Comparison of ENCODE assay signal across 39 cellular contexts in genomic region chr16:22164482-22164881, GRCh38. TPM values are rescaled to one million over a fixed set of nuclear protein-coding genes. Genes with fewer than 3 reads are reported as not detected.
A peak's percentile ranks its signal among the peaks of the same experiment; 100 is the strongest.
DNase-seq lines count a peak whose midpoint lies in the region; ATAC-seq, FAIRE-seq and TF ChIP-seq lines count a peak whose summit lies in the region.
"Had no signal": no experiment of that assay in that cellular context is flagged by ENCODE, and none has a peak within 500 bp of the region (broad histone marks: within the 10 kb centered on the region; RNA-seq: fewer than 3 reads in every experiment).

No MANE protein-coding gene starts in this region.

- peaks cover 31% of the 10 kb centered on the region for H3K4me1 ChIP-seq in HepG2 (ENCODE audit: insufficient read depth, low read length)
- H3K4me1 ChIP-seq in right lobe of liver, result peaks cover 0 to 5% (median 0%) of the 10 kb centered on the region in 4 donors
- no peaks in the 10 kb centered on the region for H3K4me1 ChIP-seq in H1 (replicated peaks in 1 of 4; ENCODE audit: control insufficient read depth in 3 of 4, insufficient read depth in 4 of 4, low read length in 3 of 4)
- no peaks in the 10 kb centered on the region; the same call in none of the 2 replicates for H3K4me1 ChIP-seq in GM23338 (ENCODE audit: insufficient read depth)
- H3K4me1 ChIP-seq: A549, BE2C, Caco-2 had no signal

- H3K9ac ChIP-seq in HepG2 (ENCODE audit: insufficient read depth, low read depth, low read length) (no peak overlapping the region), H1 (replicated peaks in 1 of 4; ENCODE audit: extremely low read depth in 1 of 4, low read depth in 3 of 4, low read length in 3 of 4) (no peak overlapping the region)
- H3K9ac ChIP-seq: BLaER1; BLaER1 treated with 17β-estradiol and CSF1 and Interleukin-3, amounts not matched to agents 10 nM and 100 nM had no signal

- H3K27me3 ChIP-seq in HepG2 (ENCODE audit: control insufficient read depth in 1 of 2, insufficient read depth in 2 of 2, low read length in 2 of 2) (peaks cover 6 to 28% of the 10 kb centered on the region in 2 experiments; a peak in 4 of 5 replicates), right lobe of liver (no peaks in the 10 kb centered on the region), H1 (replicated peaks in 1 of 4; ENCODE audit: control insufficient read depth in 3 of 4, extremely low read depth in 1 of 4, insufficient read depth in 3 of 4, low read length in 3 of 4) (peaks cover 0 to 21% (median 14%) of the 10 kb centered on the region in 4 experiments; a peak in 6 of 7 replicates), GM23338 (ENCODE audit: insufficient read depth) (peaks cover 26% of the 10 kb centered on the region)
- H3K27me3 ChIP-seq: BLaER1; BLaER1 treated with 17β-estradiol and CSF1 and Interleukin-3, amounts not matched to agents 10 nM and 100 nM had no signal

- no peak overlapping the region for H3K4me3 Mint-ChIP-seq in T-helper 17 cell
- no peak overlapping the region for H3K4me3 Mint-ChIP-seq in GM23338
- H3K4me3 Mint-ChIP-seq: B cell; CD14-positive monocyte; CD4-positive, alpha-beta memory T cell; CD4-positive, alpha-beta T cell; CD4-positive, CD25-positive, alpha-beta regulatory T cell; CD8-positive, alpha-beta memory T cell; CD8-positive, alpha-beta T cell had no signal

- no peak overlapping the region for H3K4me2 ChIP-seq in HepG2 (ENCODE audit: low read depth, low read length)
- H3K4me2 ChIP-seq in H1 (ENCODE audit: insufficient read depth in 1 of 2, low read depth in 2 of 2, low read length in 2 of 2), result no peak overlapping the region
- no peak overlapping the region for H3K4me2 ChIP-seq in GM23338
- H3K4me2 ChIP-seq: A549; BLaER1; BLaER1 treated with 17β-estradiol and CSF1 and Interleukin-3, amounts not matched to agents 10 nM and 100 nM had no signal

- H3K4me3 ChIP-seq in HepG2 (replicated peaks in 1 of 3; ENCODE audit: insufficient read depth in 1 of 3, low read depth in 2 of 3, low read length in 3 of 3), result no peak overlapping the region
- H3K4me3 ChIP-seq in right lobe of liver, result no peak overlapping the region
- H3K4me3 ChIP-seq in H1 (ENCODE audit: extremely low read depth in 1 of 4, insufficient read depth in 2 of 4, low read depth in 3 of 4, low read length in 4 of 4), result no peak overlapping the region
- no peak overlapping the region for H3K4me3 ChIP-seq in GM23338
- H3K4me3 ChIP-seq: A549; BLaER1; BLaER1 treated with 17β-estradiol and CSF1 and Interleukin-3, amounts not matched to agents 10 nM and 100 nM had no signal

- FAIRE-seq in HepG2 (lab: Jason Lieb, UNC) (no peak), H1 (lab: Jason Lieb, UNC) (no peak)
- FAIRE-seq: A204.1, A549, D721Med had no signal

- no peak overlapping the region for H4K91ac ChIP-seq in H1 (replicated peaks; ENCODE audit: insufficient read length, low read length)

- H2BK12ac ChIP-seq in H1 (ENCODE audit: low read depth, low read length), result no peak overlapping the region

- BruUV-seq in HepG2 (replicated peaks; lab: Mats Ljungman, UMichigan), result no TSS peak

- no peak overlapping the region for H2BK120ac ChIP-seq in H1 (replicated peaks; ENCODE audit: low read depth, low read length)

- H3K79me1 ChIP-seq in H1 (ENCODE audit: low read depth, low read length), result no peaks in the 10 kb centered on the region

- H3K56ac ChIP-seq in H1 (replicated peaks; ENCODE audit: insufficient read length, low read depth, low read length), result no peak overlapping the region

- in situ Hi-C loops in HepG2 (cut with HindIII; ENCODE audit: extremely low pct_ligation_motif_present, low pct_unique_long_range_greater_than_20kb), result no loop called here

- H2AK5ac ChIP-seq in H1 (ENCODE audit: low read depth, low read length), result no peak overlapping the region

- H4K20me1 ChIP-seq in HepG2 (ENCODE audit: insufficient read depth, low read length) (no peaks in the 10 kb centered on the region), H1 (replicated peaks in 1 of 2; ENCODE audit: control insufficient read depth in 1 of 2, insufficient read depth in 2 of 2, low read length in 2 of 2) (no peaks in the 10 kb centered on the region), GM23338 (replicated peaks; ENCODE audit: insufficient read depth) (no peaks in the 10 kb centered on the region)
- H4K20me1 ChIP-seq: BLaER1; BLaER1 treated with 17β-estradiol and CSF1 and Interleukin-3, amounts not matched to agents 10 nM and 100 nM had no signal

- H3K9me3 ChIP-seq in HepG2 (ENCODE audit: low read length) (peaks cover 5% of the 10 kb centered on the region), right lobe of liver (no peaks in the 10 kb centered on the region), T-helper 17 cell (ENCODE audit: control insufficient read depth, low read length, poor library complexity, severe bottlenecking) (no peaks in the 10 kb centered on the region), H1 (ENCODE audit: insufficient read depth in 2 of 2, low read depth in 1 of 2, low read length in 1 of 2) (no peaks in the 10 kb centered on the region)
- H3K9me3 ChIP-seq: BE2C, BLaER1, Caco-2 had no signal

- peak overlapping the region; percentile 1; the same call in 1 of the 2 replicates for H2BK15ac ChIP-seq in H1 (ENCODE audit: low read length)

- H3K27ac ChIP-seq in HepG2 (ENCODE audit: extremely low read length, insufficient read depth, low read length) (no peak overlapping the region), right lobe of liver (no peak overlapping the region), H1 (ENCODE audit: low read depth, low read length) (no peak overlapping the region), GM23338 (ENCODE audit: low read depth) (no peak overlapping the region)
- H3K27ac ChIP-seq: 22Rv1; A549; BLaER1; BLaER1 treated with 17β-estradiol and CSF1 and Interleukin-3, amounts not matched to agents 10 nM and 100 nM; C4-2B had no signal

- TF ChIP-seq EP300 in HepG2 (IDR thresholded peaks at IDR 0.05; ENCODE audit: low read depth in 2 of 2, low read length in 2 of 2) (no peak), HepG2 (CRISPR knock-in tag; IDR thresholded peaks at IDR 0.05; ENCODE audit: borderline replicate concordance) (no peak), H1 (IDR thresholded peaks at IDR 0.05; ENCODE audit: borderline replicate concordance in 1 of 2, low read depth in 2 of 2, low read length in 2 of 2) (no peak)

- no peaks in the 10 kb centered on the region for H3K36me3 ChIP-seq in HepG2 (replicated peaks in 1 of 2; ENCODE audit: control insufficient read depth in 1 of 2, insufficient read depth in 2 of 2, low read length in 2 of 2)
- no peaks in the 10 kb centered on the region for H3K36me3 ChIP-seq in right lobe of liver
- no peaks in the 10 kb centered on the region for H3K36me3 ChIP-seq in H1 (ENCODE audit: control insufficient read depth in 2 of 4, insufficient read depth in 4 of 4, low read length in 3 of 4)
- no peaks in the 10 kb centered on the region for H3K36me3 ChIP-seq in GM23338 (ENCODE audit: insufficient read depth)
- H3K36me3 ChIP-seq: BE2C; BLaER1; BLaER1 treated with 17β-estradiol and CSF1 and Interleukin-3, amounts not matched to agents 10 nM and 100 nM had no signal

- no peak overlapping the region for H3K18ac ChIP-seq in H1 (ENCODE audit: extremely low read depth, low read length)

- no peak overlapping the region for H4K8ac ChIP-seq in H1 (ENCODE audit: extremely low read depth, insufficient read depth, low read length)

- H3K9me2 ChIP-seq in GM23338 (ENCODE audit: insufficient read depth), result peaks cover 8% of the 10 kb centered on the region; the same call in 1 of the 2 replicates

- WGBS in HepG2 (ENCODE audit: low lambda C conversion rate), result 49% methylated on average over 5 of the region's 5 CpGs
- 71% methylated on average over 2 of the region's 5 CpGs for WGBS in right lobe of liver (ENCODE audit: insufficient coverage, low coverage, low lambda C conversion rate, missing lambda C conversion rate)
- WGBS in H1 (ENCODE audit: extremely low coverage in 1 of 2, insufficient coverage in 1 of 2, insufficient read length in 1 of 2, insufficient replicate concordance in 2 of 2, low coverage in 1 of 2, low lambda C conversion rate in 2 of 2, missing lambda C conversion rate in 1 of 2), 2 experiments, result 87% methylated on average over 5 of the region's 5 CpGs; no CpG with 5 or more reads in 1 of the 2 experiments

- 0 out of 2 replicates have a peak, but pooled peaks cover 6% of the 10 kb centered on the region for H3F3A ChIP-seq in GM23338 (replicated peaks; ENCODE audit: low read depth)

- peaks cover 11% of the 10 kb centered on the region; the same call in 1 of the 2 replicates for H3K23me2 ChIP-seq in H1 (ENCODE audit: low read depth, low read length)

- CTCF ChIA-PET in HepG2 (lab: Yijun Ruan, JAX; ENCODE audit: low intra/inter-chr PET ratio, low total read pairs) (no interaction called here), H1 (lab: Charles Lee; ENCODE audit: partially characterized antibody) (interaction anchor here (0.8 to 2.2 kb wide), 5 partner anchors 11 to 109 kb away, joined by 3 to 8 read pairs (median 4); no protein-coding TSS in a partner anchor)

- no peaks in the 10 kb centered on the region; the same call in 2 of the 3 replicates for H3K9me3 Mint-ChIP-seq in GM23338
- H3K9me3 Mint-ChIP-seq: CD4-positive, alpha-beta T cell; CD8-positive, alpha-beta memory T cell; CD8-positive, alpha-beta T cell had no signal

- no peak for TF ChIP-seq RAD21 in HepG2 (CRISPR knock-in tag; IDR thresholded peaks at IDR 0.05)
- TF ChIP-seq RAD21 in H1 (IDR thresholded peaks at IDR 0.05 in 1 of 2, conservative IDR thresholded peaks at IDR 0.05 in 1 of 2; ENCODE audit: low read depth in 2 of 2, low read length in 2 of 2), result no peak

- H3K27ac Mint-ChIP-seq in T-helper 17 cell (peak overlapping the region; percentile 46), GM23338 (no peak overlapping the region)
- H3K27ac Mint-ChIP-seq: B cell; CD4-positive, alpha-beta memory T cell; CD4-positive, alpha-beta T cell; CD4-positive, CD25-positive, alpha-beta regulatory T cell; CD8-positive, alpha-beta memory T cell; CD8-positive, alpha-beta T cell had no signal

- POLR2A ChIA-PET in HepG2 (lab: Yijun Ruan, JAX) (no interaction called here), H1 (lab: Charles Lee; ENCODE audit: partially characterized antibody) (interaction anchor here (1.5 kb wide), 1 partner anchor 10 kb away, joined by 5 read pairs; no protein-coding TSS in a partner anchor)

- TF ChIP-seq POLR2A in HepG2 (IDR thresholded peaks at IDR 0.05; ENCODE audit: insufficient read depth in 1 of 2, low read depth in 2 of 2, low read length in 2 of 2), result no peak
- TF ChIP-seq POLR2A in right lobe of liver (IDR thresholded peaks at IDR 0.05), result no peak
- no peak for TF ChIP-seq POLR2A in H1 (IDR thresholded peaks at IDR 0.05; ENCODE audit: control extremely low read depth in 1 of 2, low read depth in 2 of 2, low read length in 2 of 2)

- intact Hi-C loops in HepG2 (cut with micrococcal nuclease; ENCODE audit: unreplicated experiment) (no loop called here), right lobe of liver (cut with DNase I) (no loop called here)

- H3K4me1 Mint-ChIP-seq in T-helper 17 cell, result no peaks in the 10 kb centered on the region
- H3K4me1 Mint-ChIP-seq in GM23338, result no peaks in the 10 kb centered on the region

- no peak overlapping the region for H2BK20ac ChIP-seq in H1 (ENCODE audit: low read length)

- no peak for ATAC-seq in HepG2
- no peak for ATAC-seq in right lobe of liver
- ATAC-seq in T-helper 17 cell, result no peak
- no peak for ATAC-seq in GM23338
- ATAC-seq: CD8-positive, alpha-beta T cell had no signal

- H2BK5ac ChIP-seq in H1 (ENCODE audit: low read depth, low read length), result no peak overlapping the region

- DNase-seq in HepG2 (ENCODE audit: low spot score), result no peak
- no peak for DNase-seq in right lobe of liver
- no peak for DNase-seq in T-helper 17 cell
- no peak for DNase-seq in H1 (ENCODE audit: low read depth in 1 of 2, low spot score in 2 of 2)
- DNase-seq in GM23338 (ENCODE audit: low spot score), result no peak
- DNase-seq in AG20443 (ENCODE audit: low spot score), result no peak
- DNase-seq: 8988T; ACHN; AML-193; BE2C; C1 segment of cervical spinal cord; Caco-2; Calu3; CD4-positive, alpha-beta memory T cell; CD4-positive, alpha-beta T cell; CD4-positive, CD25-positive, alpha-beta regulatory T cell; CD8-positive, alpha-beta memory T cell; CD8-positive, alpha-beta T cell; COR-L47; DMS 273 treated with DMSO at 0.1 percent for 48 hours; DMS153; DMS79; DMS79 treated with DMSO at 0.1 percent for 48 hours; DND-41; EL had no signal

- H3K27me3 Mint-ChIP-seq in T-helper 17 cell (no peaks in the 10 kb centered on the region), GM23338 (ENCODE audit: insufficient read depth, low read depth, poor library complexity) (peaks cover 5% of the 10 kb centered on the region)

- no peak overlapping the region for H3K23ac ChIP-seq in H1 (ENCODE audit: insufficient read length)

- no peak overlapping the region for H3K4ac ChIP-seq in H1 (replicated peaks; ENCODE audit: insufficient read length, low read depth, low read length)

- H4K5ac ChIP-seq in H1 (ENCODE audit: insufficient read length, low read depth, low read length), result no peak overlapping the region

- H3K79me2 ChIP-seq in HepG2 (ENCODE audit: insufficient read depth, low read length), result no peaks in the 10 kb centered on the region
- H3K79me2 ChIP-seq in H1 (ENCODE audit: control insufficient read depth in 1 of 2, insufficient read depth in 2 of 2, low read length in 2 of 2), result no peaks in the 10 kb centered on the region
- H3K79me2 ChIP-seq in GM23338 (replicated peaks; ENCODE audit: insufficient read depth), result no peaks in the 10 kb centered on the region

- H3K36me3 Mint-ChIP-seq in T-helper 17 cell (ENCODE audit: low read depth), result peaks cover 3% of the 10 kb centered on the region
- H3K36me3 Mint-ChIP-seq in GM23338 (ENCODE audit: low read depth), result peaks cover 4% of the 10 kb centered on the region; the same call in 2 of the 3 replicates
- H3K36me3 Mint-ChIP-seq: CD14-positive monocyte; CD4-positive, alpha-beta memory T cell; CD8-positive, alpha-beta T cell had no signal

- H2AFZ ChIP-seq in HepG2 (ENCODE audit: low read length) (no peak overlapping the region), H1 (ENCODE audit: low read length) (no peak overlapping the region), GM23338 (no peak overlapping the region)

- H3K14ac ChIP-seq in H1 (ENCODE audit: insufficient read length), result no peak overlapping the region

- TF ChIP-seq CTCF in HepG2 (CRISPR knock-in tag; IDR thresholded peaks at IDR 0.05), result no peak
- TF ChIP-seq CTCF in right lobe of liver (IDR thresholded peaks at IDR 0.05), result no peak
- TF ChIP-seq CTCF in H1 (IDR thresholded peaks at IDR 0.05; ENCODE audit: control extremely low read depth in 1 of 3, insufficient read depth in 1 of 3, low read depth in 1 of 3, low read length in 3 of 3), result no peak
- no peak for TF ChIP-seq CTCF in GM23338 (conservative IDR thresholded peaks at IDR 0.05; ENCODE audit: low read depth in 2 of 2)

RNA-seq across cellular contexts. Expression of gene SDR42E2, which starts 2.2 kb away (rescaled TPM):
- total RNA-seq in HepG2 (2016; rRNA removed; fragmentation: Illumina TruSeq; extraction: Trizol) (0.11 TPM in 1 of 2 replicates, not detected in the other), right lobe of liver (not detected), T-helper 17 cell (1 to 10 TPM; 1.5 to 2.3 TPM)
- 0.44 and 0.71 TPM in 2 replicates for total RNA-seq in HepG2 (2016; cell fraction: cytosol; rRNA removed; fragmentation: Illumina TruSeq; extraction: Trizol; ENCODE audit: low read depth)
- 0.13 TPM in 1 of 2 replicates, not detected in the other for total RNA-seq in HepG2 (2016; cell fraction: insoluble cytoplasmic fraction; rRNA removed; fragmentation: Illumina TruSeq; extraction: Trizol)
- 0.17 and 0.28 TPM in 2 replicates for total RNA-seq in HepG2 (2016; cell fraction: membrane; rRNA removed; fragmentation: Illumina TruSeq; extraction: Trizol)
- total RNA-seq in HepG2 (2016; cell fraction: nucleus; rRNA removed; fragmentation: Illumina TruSeq; extraction: Trizol), result 0.37 and 0.60 TPM in 2 replicates
- polyA plus RNA-seq in HepG2 (2011; rRNA removed) (0.05 TPM in 1 of 2 replicates, not detected in the other), H1 (2011; rRNA removed) (0.08 and 0.25 TPM in 2 replicates), GM23338 (2016; fragmentation: Nextera tagmentation; extraction: Ambion mirVana) (0.15 and 0.26 TPM in 2 replicates)
- polyA plus RNA-seq in HepG2 (2011; cell fraction: cytosol; rRNA removed), result not detected in 2 replicates
- polyA plus RNA-seq in HepG2 (2011; cell fraction: nucleus; rRNA removed), result 0.07 and 0.10 TPM in 2 replicates
- polyA plus RNA-seq in HepG2 (2012), result 0.17 and 0.23 TPM in 2 replicates
- 0.05 and 0.08 TPM in 2 replicates for polyA plus RNA-seq in HepG2 (2016; cell fraction: cytosol; fragmentation: Illumina TruSeq; extraction: Trizol; ENCODE audit: low read depth)
- not detected in 2 replicates for polyA plus RNA-seq in HepG2 (2016; cell fraction: insoluble cytoplasmic fraction; fragmentation: Illumina TruSeq; extraction: Trizol; ENCODE audit: low read depth)
- 0.07 TPM in 1 of 2 replicates, not detected in the other for polyA plus RNA-seq in HepG2 (2016; cell fraction: membrane; fragmentation: Illumina TruSeq; extraction: Trizol; ENCODE audit: low read depth)
- polyA plus RNA-seq in HepG2 (2016; cell fraction: nucleus; fragmentation: Illumina TruSeq; extraction: Trizol; ENCODE audit: insufficient read depth, low read depth), result not detected in 2 replicates
- polyA minus RNA-seq in HepG2 (2011; rRNA and poly(A)+ RNA removed; ENCODE audit: low replicate concordance), result 0.05 and 0.14 TPM in 2 replicates
- polyA minus RNA-seq in HepG2 (2011; cell fraction: cytosol; rRNA and poly(A)+ RNA removed), result 0.26 TPM in 1 of 2 replicates, not detected in the other
- 0.50 and 0.77 TPM in 2 replicates for polyA minus RNA-seq in HepG2 (2011; cell fraction: nucleus; rRNA and poly(A)+ RNA removed)
- total RNA-seq in H1 (2021; fragmentation: NEBNext Ultra II Directional; extraction: Animal tissue kit (Norgen Biotek cat#: 25700)), result not detected in 2 replicates
- 0.05 TPM for polyA plus RNA-seq in H1 (2011; cell fraction: cytosol; rRNA removed)
- 0.50 TPM for polyA plus RNA-seq in H1 (2011; cell fraction: nucleus; rRNA removed)
- polyA plus RNA-seq in H1 (2012, experiment 1 of 2), result 0.11 to 0.21 TPM (median 0.14 TPM) in 4 replicates
- polyA plus RNA-seq in H1 (2012, experiment 2 of 2), result not detected
- 0.16 TPM for polyA plus RNA-seq in H1 (2013, experiment 1 of 2)
- polyA plus RNA-seq in H1 (2013, experiment 2 of 2), result 0.07 TPM
- 0.07 and 0.13 TPM in 2 replicates for polyA minus RNA-seq in H1 (2011; rRNA and poly(A)+ RNA removed)
- polyA minus RNA-seq in H1 (2011; cell fraction: cytosol; rRNA and poly(A)+ RNA removed), result not detected
- 0.20 TPM for polyA minus RNA-seq in H1 (2011; cell fraction: nucleus; rRNA and poly(A)+ RNA removed)
- 0.08 TPM in 1 of 2 replicates, not detected in the other for total RNA-seq in GM23338 (2014; rRNA removed; shearing (Covaris generic))
- total RNA-seq: A172, A673, Caco-2, Calu3, Daoy had no signal
- polyA plus RNA-seq: A549, AG04450, BJ had no signal

RNA-seq across cellular contexts. Expression of gene EEF2K, which starts 41.6 kb away (rescaled TPM):
- total RNA-seq in HepG2 (2016; rRNA removed; fragmentation: Illumina TruSeq; extraction: Trizol) (14.3 and 23.8 TPM in 2 replicates), right lobe of liver (10 to 100 TPM in 5 of 6 experiments, 1 to 10 TPM in 1; 10.0 to 17.5 (median 11.5) TPM), T-helper 17 cell (10 to 100 TPM; 14.4 to 14.7 TPM)
- total RNA-seq in HepG2 (2016; cell fraction: cytosol; rRNA removed; fragmentation: Illumina TruSeq; extraction: Trizol; ENCODE audit: low read depth), result 3.2 and 3.4 TPM in 2 replicates
- 12.5 and 22.8 TPM in 2 replicates for total RNA-seq in HepG2 (2016; cell fraction: insoluble cytoplasmic fraction; rRNA removed; fragmentation: Illumina TruSeq; extraction: Trizol)
- 8.3 and 8.6 TPM in 2 replicates for total RNA-seq in HepG2 (2016; cell fraction: membrane; rRNA removed; fragmentation: Illumina TruSeq; extraction: Trizol)
- total RNA-seq in HepG2 (2016; cell fraction: nucleus; rRNA removed; fragmentation: Illumina TruSeq; extraction: Trizol), result 20.0 and 25.8 TPM in 2 replicates
- polyA plus RNA-seq in HepG2 (2011; rRNA removed) (20.0 and 22.0 TPM in 2 replicates), H1 (2011; rRNA removed) (14.9 and 16.3 TPM in 2 replicates), GM23338 (2016; fragmentation: Nextera tagmentation; extraction: Ambion mirVana) (5.4 and 5.7 TPM in 2 replicates)
- polyA plus RNA-seq in HepG2 (2011; cell fraction: cytosol; rRNA removed), result 7.4 and 8.9 TPM in 2 replicates
- polyA plus RNA-seq in HepG2 (2011; cell fraction: nucleus; rRNA removed), result 47.8 and 56.1 TPM in 2 replicates
- 11.0 and 12.1 TPM in 2 replicates for polyA plus RNA-seq in HepG2 (2012)
- 1.1 and 1.2 TPM in 2 replicates for polyA plus RNA-seq in HepG2 (2016; cell fraction: cytosol; fragmentation: Illumina TruSeq; extraction: Trizol; ENCODE audit: low read depth)
- polyA plus RNA-seq in HepG2 (2016; cell fraction: insoluble cytoplasmic fraction; fragmentation: Illumina TruSeq; extraction: Trizol; ENCODE audit: low read depth), result 8.7 and 10.9 TPM in 2 replicates
- polyA plus RNA-seq in HepG2 (2016; cell fraction: membrane; fragmentation: Illumina TruSeq; extraction: Trizol; ENCODE audit: low read depth), result 2.6 and 3.0 TPM in 2 replicates
- polyA plus RNA-seq in HepG2 (2016; cell fraction: nucleus; fragmentation: Illumina TruSeq; extraction: Trizol; ENCODE audit: insufficient read depth, low read depth), result 33.2 and 35.2 TPM in 2 replicates
- 52.0 and 57.8 TPM in 2 replicates for polyA minus RNA-seq in HepG2 (2011; rRNA and poly(A)+ RNA removed; ENCODE audit: low replicate concordance)
- 14.7 and 15.5 TPM in 2 replicates for polyA minus RNA-seq in HepG2 (2011; cell fraction: cytosol; rRNA and poly(A)+ RNA removed)
- polyA minus RNA-seq in HepG2 (2011; cell fraction: nucleus; rRNA and poly(A)+ RNA removed), result 23.9 and 25.6 TPM in 2 replicates
- total RNA-seq in H1 (2021; fragmentation: NEBNext Ultra II Directional; extraction: Animal tissue kit (Norgen Biotek cat#: 25700)), result 30.2 and 30.5 TPM in 2 replicates
- polyA plus RNA-seq in H1 (2011; cell fraction: cytosol; rRNA removed), result 11.8 TPM
- 31.1 TPM for polyA plus RNA-seq in H1 (2011; cell fraction: nucleus; rRNA removed)
- 10.5 to 14.2 TPM (median 13.2 TPM) in 4 replicates for polyA plus RNA-seq in H1 (2012, experiment 1 of 2)
- 9.7 TPM for polyA plus RNA-seq in H1 (2012, experiment 2 of 2)
- 12.2 TPM for polyA plus RNA-seq in H1 (2013, experiment 1 of 2)
- polyA plus RNA-seq in H1 (2013, experiment 2 of 2), result 14.9 TPM
- 49.2 and 51.9 TPM in 2 replicates for polyA minus RNA-seq in H1 (2011; rRNA and poly(A)+ RNA removed)
- 23.4 TPM for polyA minus RNA-seq in H1 (2011; cell fraction: cytosol; rRNA and poly(A)+ RNA removed)
- polyA minus RNA-seq in H1 (2011; cell fraction: nucleus; rRNA and poly(A)+ RNA removed), result 13.7 TPM
- 23.9 and 26.8 TPM in 2 replicates for total RNA-seq in GM23338 (2014; rRNA removed; shearing (Covaris generic))
